In the genomic region with DNA sequence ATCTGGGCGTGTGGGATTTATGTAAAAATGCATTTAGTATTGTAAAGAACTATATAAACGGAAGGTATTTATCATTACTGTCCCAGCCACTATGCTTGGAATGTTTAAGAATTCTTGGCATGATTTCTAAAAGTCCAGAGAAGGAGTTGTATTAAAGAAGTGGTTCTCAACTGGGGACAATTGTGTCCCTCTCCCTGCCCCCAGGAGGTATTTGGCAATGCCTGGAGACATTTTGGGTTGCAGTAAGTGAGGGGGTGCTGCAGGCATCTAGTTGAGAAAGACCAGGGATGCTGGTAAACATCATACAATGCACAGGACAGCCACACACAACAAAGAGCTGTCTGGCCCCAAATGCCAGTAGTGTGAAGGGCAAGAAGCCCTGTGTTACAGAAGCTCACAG, we compare ENCODE assay signal across 17 cellular contexts. TPM values are rescaled to one million over a fixed set of nuclear protein-coding genes. Genes with fewer than 3 reads are reported as not detected.
DNase-seq lines count a peak whose midpoint lies in the region; ATAC-seq and TF ChIP-seq lines count a peak whose summit lies in the region.
"Had no signal": no experiment of that assay in that cellular context is flagged by ENCODE, and none has a peak within 500 bp of the region (broad histone marks: within the 10 kb centered on the region; RNA-seq: fewer than 3 reads in every experiment).

No MANE protein-coding gene starts in this region.

- H2AK5ac ChIP-seq in mesenchymal stem cell (ENCODE audit: low read length, severe bottlenecking): peak overlapping the region; percentile 4

- H3K27me3 Mint-ChIP-seq in activated B cell treated with CpG ODN at 0.5 μM for 24 hours: no peaks in the 10 kb centered on the region
- H3K27me3 Mint-ChIP-seq: activated CD4-positive, alpha-beta T cell treated with anti-CD3 and anti-CD28 coated beads, Interleukin-2, amount 10 ng/mL, durations not matched to agents 24 days and 14 days had no signal

- H2AFZ ChIP-seq in mesenchymal stem cell (ENCODE audit: low read depth, low read length): no peak overlapping the region

- H3K14ac ChIP-seq in mesenchymal stem cell (ENCODE audit: low read length in 2 of 2): no peak overlapping the region

- no peak overlapping the region for H2BK12ac ChIP-seq in mesenchymal stem cell (ENCODE audit: low read length in 2 of 2)

- H2BK5ac ChIP-seq in mesenchymal stem cell (ENCODE audit: low read depth, low read length, poor library complexity, severe bottlenecking): no peak overlapping the region

- peak overlapping the region; percentile 56 for H3K27ac ChIP-seq in right cardiac atrium (ENCODE audit: low read length)
- H3K27ac ChIP-seq in mesenchymal stem cell (ENCODE audit: low read length, poor library complexity, severe bottlenecking): peak overlapping the region; percentile 88
- peak overlapping the region; percentile 19 for H3K27ac ChIP-seq in vagina
- H3K27ac ChIP-seq: Peyer's patch, tibial nerve had no signal

- H3K9me3 Mint-ChIP-seq in activated B cell treated with CpG ODN at 0.5 μM for 24 hours: no peaks in the 10 kb centered on the region
- H3K9me3 Mint-ChIP-seq: activated CD4-positive, alpha-beta T cell treated with anti-CD3 and anti-CD28 coated beads, Interleukin-2, amount 10 ng/mL, durations not matched to agents 24 days and 14 days; T-helper 2 cell treated with Interferon-gamma antibody and Interleukin-4, amounts not matched to agents 5 μg/mL and 100 μg/mL, for 36 hours had no signal

- H3K27me3 ChIP-seq in right cardiac atrium (ENCODE audit: control insufficient read depth, insufficient read depth): no peaks in the 10 kb centered on the region
- peaks cover 0 to 7% of the 10 kb centered on the region in 2 experiments for H3K27me3 ChIP-seq in mesenchymal stem cell (ENCODE audit: control insufficient read depth in 1 of 2, insufficient read depth in 1 of 2, low read length in 2 of 2)
- no peaks in the 10 kb centered on the region for H3K27me3 ChIP-seq in vagina
- H3K27me3 ChIP-seq: Peyer's patch had no signal

- no peak overlapping the region for H4K8ac ChIP-seq in mesenchymal stem cell (ENCODE audit: low read length)

- POLR2A ChIA-PET in activated B cell treated with CpG ODN at 0.5 μM for 24 hours (lab: Charles Lee): no interaction called here

- 70% methylated on average over 2 of the region's 2 CpGs for WGBS in right cardiac atrium
- WGBS in mesenchymal stem cell: 86% methylated on average over 2 of the region's 2 CpGs

- H3K4me1 ChIP-seq in right cardiac atrium (ENCODE audit: control insufficient read depth, insufficient read depth, low read length) (peaks cover 7% of the 10 kb centered on the region), mesenchymal stem cell (ENCODE audit: control insufficient read depth, insufficient read depth, low read depth, low read length) (peaks cover 7% of the 10 kb centered on the region), vagina (peaks cover 30% of the 10 kb centered on the region)

- no peak overlapping the region for H3K4ac ChIP-seq in mesenchymal stem cell (ENCODE audit: low read depth in 1 of 2, low read length in 2 of 2)

- H3K36me3 ChIP-seq in mesenchymal stem cell (ENCODE audit: control insufficient read depth in 1 of 2, insufficient read depth in 2 of 2, low read depth in 1 of 2, low read length in 2 of 2): no peaks in the 10 kb centered on the region
- H3K36me3 ChIP-seq in vagina: no peaks in the 10 kb centered on the region
- H3K36me3 ChIP-seq: Peyer's patch, tibial nerve had no signal

- TF ChIP-seq POLR2A in vagina (IDR thresholded peaks at IDR 0.05): no peak

- H3K4me3 ChIP-seq in right cardiac atrium (ENCODE audit: low read length) (no peak overlapping the region), mesenchymal stem cell (ENCODE audit: insufficient read depth in 1 of 2, low read depth in 1 of 2, low read length in 2 of 2) (no peak overlapping the region), vagina (no peak overlapping the region)
- H3K4me3 ChIP-seq: Peyer's patch, tibial nerve had no signal

- intact Hi-C loops in right cardiac atrium (cut with DNase I): no loop called here
- intact Hi-C loops in left cardiac atrium (cut with DNase I): no loop called here
- intact Hi-C loops in activated B cell treated with CpG ODN at 0.5 μM for 24 hours (cut with micrococcal nuclease): no loop called here
- intact Hi-C loops in vagina (cut with DNase I): no loop called here

- DNase-seq in right cardiac atrium (no peak), left cardiac atrium (no peak), activated B cell treated with CpG ODN at 0.5 μM for 24 hours (no peak), mesenchymal stem cell (no peak), vagina (ENCODE audit: extremely low spot score in 2 of 2) (no peak), GDM1 (lab: John Stamatoyannopoulos, UW) (no peak)
- DNase-seq: activated CD4-positive, alpha-beta T cell treated with anti-CD3 and anti-CD28 coated beads, Interleukin-2, amount 10 ng/mL, durations not matched to agents 24 days and 14 days; KBM-7; NCI-H1436 treated with DMSO at 0.1 percent for 48 hours; NCI-H446 treated with DMSO at 0.1 percent for 48 hours; Peyer's patch; posterior cingulate gyrus; stimulated activated CD4-positive, alpha-beta T cell treated with anti-CD3 and anti-CD28 coated beads, Interleukin-15, amount 100 ng/mL, for 24 hours had no signal

- no peak overlapping the region for H4K91ac ChIP-seq in mesenchymal stem cell (ENCODE audit: low read length)

- no peak overlapping the region for H3K23ac ChIP-seq in mesenchymal stem cell (ENCODE audit: low read length in 2 of 2)

- peaks cover 2% of the 10 kb centered on the region for H3K79me1 ChIP-seq in mesenchymal stem cell (replicated peaks; ENCODE audit: low read length, poor library complexity, severe bottlenecking)

- H2BK15ac ChIP-seq in mesenchymal stem cell (ENCODE audit: low read depth, poor library complexity, severe bottlenecking): no peak overlapping the region

- H3K27ac Mint-ChIP-seq in activated B cell treated with CpG ODN at 0.5 μM for 24 hours: peak overlapping the region; percentile 18
- H3K27ac Mint-ChIP-seq: activated CD4-positive, alpha-beta T cell treated with anti-CD3 and anti-CD28 coated beads, Interleukin-2, amount 10 ng/mL, durations not matched to agents 24 days and 14 days; T-helper 2 cell treated with Interferon-gamma antibody and Interleukin-4, amounts not matched to agents 5 μg/mL and 100 μg/mL, for 36 hours had no signal

- H3K4me2 ChIP-seq in mesenchymal stem cell (ENCODE audit: low read length, poor library complexity, severe bottlenecking): peak overlapping the region; percentile 50

- peaks cover 39% of the 10 kb centered on the region for H3K36me3 Mint-ChIP-seq in activated B cell treated with CpG ODN at 0.5 μM for 24 hours (ENCODE audit: low read depth)

- H3K9me3 ChIP-seq in right cardiac atrium (ENCODE audit: control insufficient read depth, low read length) (no peaks in the 10 kb centered on the region), mesenchymal stem cell (ENCODE audit: control insufficient read depth, low read length) (no peaks in the 10 kb centered on the region), vagina (no peaks in the 10 kb centered on the region)
- H3K9me3 ChIP-seq: Peyer's patch, tibial nerve had no signal

- TF ChIP-seq CTCF in activated B cell treated with CpG ODN at 0.5 μM for 24 hours (IDR thresholded peaks at IDR 0.05) (no peak), vagina (IDR thresholded peaks at IDR 0.05) (no peak)

- no peak overlapping the region for H3K18ac ChIP-seq in mesenchymal stem cell (ENCODE audit: low read depth in 1 of 2, low read length in 2 of 2)

- H3K4me3 Mint-ChIP-seq in activated B cell treated with CpG ODN at 0.5 μM for 24 hours: no peak overlapping the region
- H3K4me3 Mint-ChIP-seq: activated CD4-positive, alpha-beta T cell treated with anti-CD3 and anti-CD28 coated beads, Interleukin-2, amount 10 ng/mL, durations not matched to agents 24 days and 14 days; T-helper 2 cell treated with Interferon-gamma antibody and Interleukin-4, amounts not matched to agents 5 μg/mL and 100 μg/mL, for 36 hours had no signal

- ATAC-seq in right cardiac atrium (no peak), left cardiac atrium (no peak), activated B cell treated with CpG ODN at 0.5 μM for 24 hours (ENCODE audit: low read depth) (no peak), GM19452 (IDR thresholded peaks at IDR 0.05; ENCODE audit: unreplicated experiment) (no peak), GM18909 (IDR thresholded peaks at IDR 0.05; ENCODE audit: poor library complexity, unreplicated experiment) (no peak)

- H3K4me1 Mint-ChIP-seq in activated B cell treated with CpG ODN at 0.5 μM for 24 hours: peaks cover 39% of the 10 kb centered on the region

- CTCF ChIA-PET in activated B cell treated with CpG ODN at 0.5 μM for 24 hours (lab: Charles Lee): no interaction called here

- H2BK120ac ChIP-seq in mesenchymal stem cell (ENCODE audit: low read depth, low read length): no peak overlapping the region

- H3K9ac ChIP-seq in mesenchymal stem cell (ENCODE audit: low read length): no peak overlapping the region

RNA-seq across cellular contexts. Expression of gene SLC38A1, which starts 7.2 kb away (rescaled TPM):
- total RNA-seq in right cardiac atrium (10 to 100 TPM; 53.5 to 82.4 (median 65.7) TPM), left cardiac atrium (100 to 1,000 TPM in 1 of 2 donors, 10 to 100 TPM in 1; 74.6 to 172 TPM), activated B cell treated with CpG ODN at 0.5 μM for 24 hours (283 and 314 TPM in 2 replicates), vagina (44.7 TPM)
- 20.8 TPM for polyA plus RNA-seq in right cardiac atrium
- 56.2 TPM for polyA plus RNA-seq in mesenchymal stem cell (2013, experiment 1 of 2)
- polyA plus RNA-seq in mesenchymal stem cell (2013, experiment 2 of 2): 58.3 TPM

Comparison
In these comparisons a context has a peak if more than half of its experiments do, and no peak if none do; other contexts are left out.
1. H3K27ac ChIP-seq: peak in every context shown above with its lines; median percentile 88 in mesenchymal stem cell; 56 in right cardiac atrium; 19 in vagina.